In the genomic region with DNA sequence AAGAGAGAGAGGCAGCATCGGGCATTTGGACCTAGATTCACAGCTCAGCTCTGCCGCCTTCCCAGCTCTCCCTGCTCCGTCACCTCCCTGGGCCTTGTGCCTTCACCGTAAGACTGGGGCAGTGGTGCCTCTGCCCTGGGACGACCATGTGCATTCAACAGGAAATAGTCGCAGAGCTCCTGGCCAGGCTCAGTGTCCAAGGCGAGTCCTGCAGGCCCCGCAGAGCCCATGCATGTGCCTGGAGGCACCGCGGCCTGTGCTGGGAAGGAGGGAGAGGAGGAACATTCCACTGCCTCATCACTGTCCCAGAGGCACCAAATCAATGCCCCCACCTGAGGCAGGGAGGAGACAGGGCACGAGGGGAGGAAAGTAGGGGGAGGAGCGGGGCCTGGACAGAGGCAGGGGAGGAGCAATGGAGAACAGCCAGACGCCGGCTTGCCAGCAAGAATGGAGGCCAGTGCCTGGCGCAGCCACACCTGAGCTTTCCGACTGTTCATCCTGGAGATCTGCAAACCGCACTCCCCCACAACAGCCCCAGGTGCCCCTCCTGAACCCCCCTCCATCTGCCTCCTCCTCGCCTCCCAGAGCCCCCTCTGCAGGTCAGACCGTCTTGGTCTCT, we compare ENCODE assay signal across 22 cellular contexts.
"Had no signal": no experiment of that assay in that cellular context is flagged by ENCODE, and none has a peak within 500 bp of the region (broad histone marks: within the 10 kb centered on the region; RNA-seq: fewer than 3 reads in every experiment).

No MANE protein-coding gene starts in this region.

- H3K4me3 ChIP-seq: lower lobe of right lung, right atrium auricular region, suprapubic skin, tibial artery had no signal

- DNase-seq: activated CD4-positive, alpha-beta T cell treated with anti-CD3 and anti-CD28 coated beads for 36 hours; activated CD4-positive, CD25-positive, alpha-beta regulatory T cell; activated CD8-positive, alpha-beta memory T cell treated with anti-CD3 and anti-CD28 coated beads for 24 hours; activated CD8-positive, alpha-beta memory T cell treated with anti-CD3 and anti-CD28 coated beads, Interleukin-2, amount 50 U/mL, for 4 hours; activated gamma-delta T cell; activated naive CD4-positive, alpha-beta T cell treated with anti-CD3 and anti-CD28 coated beads, Interleukin-2, amount 50 U/mL, for 16 hours; activated naive CD8-positive, alpha-beta T cell treated with anti-CD3 and anti-CD28 coated beads, Interleukin-2, amount 50 U/mL, for 24 hours; activated T-cell treated with anti-CD3 and anti-CD28 coated beads, Interleukin-2, amount 50 U/mL, for 24 hours; amygdala; caudate nucleus; foreskin fibroblast; head of caudate nucleus; hypothalamus; immature natural killer cell; kidney glomerular epithelial cell; stimulated activated naive CD4-positive, alpha-beta T cell; T-helper 1 cell had no signal

- H3K9ac ChIP-seq: parathyroid adenoma had no signal

- H3K36me3 ChIP-seq: lower lobe of right lung, right atrium auricular region, suprapubic skin, tibial artery had no signal

- H3K27me3 ChIP-seq: right atrium auricular region had no signal

- H3K4me1 ChIP-seq: lower lobe of right lung, parathyroid adenoma, right atrium auricular region, suprapubic skin, tibial artery had no signal

- H3K9me3 ChIP-seq: lower lobe of right lung, right atrium auricular region, suprapubic skin, tibial artery had no signal

- H2AFZ ChIP-seq: parathyroid adenoma had no signal

- H3K27ac ChIP-seq: lower lobe of right lung, parathyroid adenoma, right atrium auricular region, suprapubic skin, tibial artery had no signal
